In genomic region chr22:17117890-17118289, GRCh38 we compare ENCODE assay signal across 1 cellular context.
TF ChIP-seq lines count a peak whose summit lies in the region.

No MANE protein-coding gene starts in this region.

TF ChIP-seq in SK-N-SH, 30 proteins besides CTCF, POLR2A, EP300 and RAD21:
- TF ChIP-seq USF1 (IDR thresholded peaks at IDR 0.05; ENCODE audit: borderline replicate concordance, low read depth) (no peak), TCF12 (IDR thresholded peaks at IDR 0.05) (no peak), FOSL2 (IDR thresholded peaks at IDR 0.05; ENCODE audit: borderline replicate concordance, low read depth) (no peak), NRF1 (IDR thresholded peaks at IDR 0.05; ENCODE audit: low read depth, low read length) (no peak), YY1 (IDR thresholded peaks at IDR 0.05; ENCODE audit: low read depth) (no peak), SMC3 (IDR thresholded peaks at IDR 0.05; ENCODE audit: low read depth, low read length) (no peak), NFIC (IDR thresholded peaks at IDR 0.05; ENCODE audit: borderline replicate concordance) (no peak), MAX (IDR thresholded peaks at IDR 0.05; ENCODE audit: low read depth) (no peak), IRF3 (IDR thresholded peaks at IDR 0.05; ENCODE audit: low read depth, low read length) (no peak), MXI1 (IDR thresholded peaks at IDR 0.05; ENCODE audit: low read depth, low read length) (no peak)
